ENCODE assay signal across 17 cellular contexts in the genomic region with DNA sequence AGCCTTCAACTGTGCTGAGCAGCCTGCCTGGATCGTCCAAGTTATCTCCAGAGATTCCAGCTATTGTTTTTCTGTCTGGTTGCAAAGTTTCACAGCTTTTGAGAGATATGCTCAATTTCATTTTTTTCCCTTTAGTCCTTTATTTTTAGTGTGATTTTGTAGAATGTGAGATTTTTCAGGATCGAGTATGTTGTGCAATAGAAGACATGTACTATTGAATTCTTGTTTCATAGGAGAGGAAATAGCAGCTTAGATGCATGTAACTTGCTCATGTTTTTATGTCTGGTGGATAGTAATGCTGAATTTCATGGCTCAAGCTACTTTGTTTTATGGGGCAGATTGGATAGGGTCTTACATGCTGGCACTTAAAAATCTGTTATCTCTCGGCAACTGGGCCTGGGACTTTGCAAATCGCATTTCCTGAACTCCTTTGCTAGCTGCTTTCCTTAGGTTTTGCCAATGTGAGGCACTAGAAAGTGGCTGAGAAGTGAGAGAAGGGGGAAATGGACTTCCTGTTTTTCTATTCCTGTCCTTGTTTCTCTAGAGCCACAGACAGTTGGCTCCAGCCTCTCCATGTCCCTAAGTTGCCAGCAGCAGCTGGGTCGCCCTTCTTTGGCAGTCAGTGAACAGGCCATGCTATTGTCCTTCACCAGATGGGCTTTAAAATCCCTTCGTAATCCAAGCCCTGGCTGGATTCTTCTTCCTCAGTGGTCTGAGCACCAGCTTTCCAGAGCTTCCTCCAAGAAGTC.
A peak's percentile ranks its signal among the peaks of the same experiment; 100 is the strongest.
DNase-seq lines count a peak whose midpoint lies in the region; ATAC-seq and TF ChIP-seq lines count a peak whose summit lies in the region.
"Had no signal": no experiment of that assay in that cellular context is flagged by ENCODE, and none has a peak within 500 bp of the region (broad histone marks: within the 10 kb centered on the region; RNA-seq: fewer than 3 reads in every experiment).

No MANE protein-coding gene starts in this region.

- BruUV-seq in IMR-90 (replicated peaks; lab: Mats Ljungman, UMichigan) (no TSS peak), PC-9 (replicated peaks; lab: Mats Ljungman, UMichigan) (no TSS peak)

- no peaks in the 10 kb centered on the region; the same call in 1 of the 2 replicates for H3F3A ChIP-seq in PC-9 (ENCODE audit: insufficient read depth, low read depth)

- H3K4me1 ChIP-seq in IMR-90 (ENCODE audit: control insufficient read depth, insufficient read depth, low read length): peaks cover 2% of the 10 kb centered on the region; the same call in 1 of the 2 replicates
- H3K4me1 ChIP-seq in PC-9 (replicated peaks; ENCODE audit: insufficient read depth): 0 out of 2 replicates have a peak, but pooled peaks cover 4% of the 10 kb centered on the region

- H4K8ac ChIP-seq in IMR-90 (ENCODE audit: low read depth in 2 of 2, low read length in 2 of 2): no peak overlapping the region

- no peaks in the 10 kb centered on the region for H4K20me1 ChIP-seq in IMR-90 (ENCODE audit: insufficient read depth, low read length)
- H4K20me1 ChIP-seq in PC-9 (ENCODE audit: insufficient read depth): no peaks in the 10 kb centered on the region

- POLR2A ChIA-PET in IMR-90 (lab: Charles Lee; ENCODE audit: unreplicated experiment) (interaction anchor here (0.6 kb wide), 1 partner anchor 122 kb away, joined by 10 read pairs; no protein-coding TSS in a partner anchor), PC-9 (lab: Charles Lee; ENCODE audit: unreplicated experiment) (interaction anchor here (0.5 kb wide), 1 partner anchor 255 kb away, joined by 6 read pairs; no protein-coding TSS in a partner anchor)

- H3K4me3 ChIP-seq in IMR-90 (ENCODE audit: insufficient read depth, low read depth, low read length): no peak overlapping the region
- no peak overlapping the region for H3K4me3 ChIP-seq in PC-9
- H3K4me3 ChIP-seq: cardiac muscle cell had no signal

- dilution Hi-C loops in IMR-90 (cut with HindIII; ENCODE audit: low sequenced_read_pairs, unreplicated experiment): no loop called here

- TF ChIP-seq CTCF in IMR-90 (conservative IDR thresholded peaks at IDR 0.05; ENCODE audit: low read depth, low read length) (no peak), PC-9 (conservative IDR thresholded peaks at IDR 0.05) (no peak)

- no peak overlapping the region for H2BK120ac ChIP-seq in IMR-90 (ENCODE audit: low read depth, low read length)

- H3K9me1 ChIP-seq in IMR-90 (ENCODE audit: insufficient read depth, low read length): no peaks in the 10 kb centered on the region

- H3K9me2 ChIP-seq in PC-9 (ENCODE audit: insufficient read depth): no peaks in the 10 kb centered on the region

- no peak overlapping the region for H2AK5ac ChIP-seq in IMR-90 (ENCODE audit: low read depth, low read length)

- CTCF ChIA-PET in IMR-90 (lab: Yijun Ruan, JAX): no interaction called here
- CTCF ChIA-PET in PC-9 (lab: Charles Lee): no interaction called here

- no peaks in the 10 kb centered on the region for H3K9me3 ChIP-seq in IMR-90 (ENCODE audit: control insufficient read depth, insufficient read depth, low read length)
- no peaks in the 10 kb centered on the region for H3K9me3 ChIP-seq in PC-9 (ENCODE audit: insufficient read depth, low read depth)
- H3K9me3 ChIP-seq: neutrophil had no signal

- no peak overlapping the region for H2AK9ac ChIP-seq in IMR-90 (replicated peaks; ENCODE audit: low read depth, low read length, poor library complexity)

- no peak overlapping the region for H2AFZ ChIP-seq in IMR-90 (replicated peaks; ENCODE audit: low read length, poor library complexity)
- no peak overlapping the region for H2AFZ ChIP-seq in PC-9

- no peak overlapping the region for H3K9ac ChIP-seq in IMR-90 (ENCODE audit: low read depth, low read length)

- H2BK20ac ChIP-seq in IMR-90 (ENCODE audit: low read depth, low read length): no peak overlapping the region

- WGBS in IMR-90 (ENCODE audit: extremely low coverage in 2 of 2, insufficient read length in 1 of 2), 2 experiments: 42% methylated on average over 3 of the region's 6 CpGs; no CpG with 5 or more reads in 1 of the 2 experiments

- TF ChIP-seq POLR2A in IMR-90 (IDR thresholded peaks at IDR 0.05; ENCODE audit: low read depth, low read length): no peak

- H3K18ac ChIP-seq in IMR-90 (ENCODE audit: low read depth, low read length): no peak overlapping the region

- H2BK5ac ChIP-seq in IMR-90 (ENCODE audit: low read depth, low read length, poor library complexity, severe bottlenecking): no peak overlapping the region

- H3K56ac ChIP-seq in IMR-90 (ENCODE audit: extremely low read depth, insufficient read depth, low read length): no peak overlapping the region

- in situ Hi-C loops in IMR-90 (cut with MboI; ENCODE audit: low sequenced_read_pairs): no loop called here

- H3K36me3 ChIP-seq in IMR-90 (ENCODE audit: control insufficient read depth, insufficient read depth, low read length) (no peaks in the 10 kb centered on the region), PC-9 (ENCODE audit: low read depth) (no peaks in the 10 kb centered on the region)
- H3K36me3 ChIP-seq: cardiac muscle cell, neutrophil had no signal

- no peak overlapping the region for H3K4ac ChIP-seq in IMR-90 (ENCODE audit: low read depth, low read length)

- H3K4me2 ChIP-seq in IMR-90 (ENCODE audit: low read depth, low read length) (no peak overlapping the region), PC-9 (no peak overlapping the region)

- H2BK15ac ChIP-seq in IMR-90 (ENCODE audit: low read depth, low read length): no peak overlapping the region

- H3K79me2 ChIP-seq in PC-9 (ENCODE audit: low read depth): no peaks in the 10 kb centered on the region

- no peak overlapping the region for H3K23ac ChIP-seq in IMR-90 (ENCODE audit: low read depth, low read length)

- H4K91ac ChIP-seq in IMR-90 (ENCODE audit: insufficient read depth, low read depth, low read length): no peak overlapping the region

- ATAC-seq in IMR-90 (ENCODE audit: low read depth): no peak
- ATAC-seq in sciatic nerve: peak; percentile 59
- no peak for ATAC-seq in HG02973 (IDR thresholded peaks at IDR 0.05; ENCODE audit: unreplicated experiment)
- ATAC-seq: SK-N-SH treated with all-trans-retinoic acid at 6 μM for 48 hours; stimulated activated memory B cell treated with anti-CD40 and anti-IgM and Interleukin-4, amounts not matched to agents 10 μg/mL and 1 μg/mL and 100 μg/mL, for 72 hours had no signal

- intact Hi-C loops in IMR-90 (cut with micrococcal nuclease) (no loop called here), sciatic nerve (cut with DNase I) (no loop called here), PC-9 (cut with micrococcal nuclease; ENCODE audit: unreplicated experiment) (no loop called here)

- H3K79me1 ChIP-seq in IMR-90 (ENCODE audit: low read depth in 1 of 2, low read length in 2 of 2): no peaks in the 10 kb centered on the region

- H3K27ac ChIP-seq in IMR-90 (ENCODE audit: insufficient read depth, low read length): no peak overlapping the region
- H3K27ac ChIP-seq in PC-9: no peak overlapping the region
- H3K27ac ChIP-seq: cardiac muscle cell, neutrophil had no signal

- DNase-seq in IMR-90 (no peak), RPMI8226 (peak; percentile 42), globus pallidus (ENCODE audit: low spot score) (peak; percentile 89), sciatic nerve (ENCODE audit: low spot score) (no peak), PC-9 (no peak), T-helper 2 cell (no peak)
- DNase-seq in effector CD8-positive, alpha-beta T cell (lab: John Stamatoyannopoulos, UW): no peak
- DNase-seq: activated CD4-positive, alpha-beta T cell treated with anti-CD3 and anti-CD28 coated beads, Interleukin-2, amount 50 U/mL, for 4 hours; activated effector memory CD4-positive, alpha-beta T cell treated with anti-CD3 and anti-CD28 coated beads, Interleukin-2, amount 50 U/mL, for 16 hours; CD4-positive, alpha-beta memory T cell; kidney; stimulated activated CD4-positive, alpha-beta T cell treated with anti-CD3 and anti-CD28 coated beads, Interleukin-1b, Interleukin-23, amount 100 ng/mL, for 48 hours had no signal

- TF ChIP-seq RAD21 in IMR-90 (IDR thresholded peaks at IDR 0.05; ENCODE audit: low read length): no peak

- no peak overlapping the region for H3K14ac ChIP-seq in IMR-90 (replicated peaks; ENCODE audit: low read depth, low read length)

- peaks cover 8% of the 10 kb centered on the region for H3K27me3 ChIP-seq in IMR-90 (ENCODE audit: control insufficient read depth, insufficient read depth, low read length)
- H3K27me3 ChIP-seq in PC-9 (ENCODE audit: insufficient read depth, low read depth): no peaks in the 10 kb centered on the region
- H3K27me3 ChIP-seq: cardiac muscle cell, neutrophil had no signal

- no peak overlapping the region for H4K5ac ChIP-seq in IMR-90 (ENCODE audit: low read depth, low read length)

TF ChIP-seq in IMR-90, 13 proteins besides CTCF, POLR2A, EP300 and RAD21:
- TF ChIP-seq CEBPB (IDR thresholded peaks at IDR 0.05; ENCODE audit: low read depth, low read length): peak; percentile 67
- no peak for TF ChIP-seq SMC3 (IDR thresholded peaks at IDR 0.05; ENCODE audit: low read depth, low read length)

Comparison
In these comparisons a context has a peak if more than half of its experiments do, and no peak if none do; other contexts are left out.
1. DNase-seq: peak in RPMI8226 (single experiment) and globus pallidus (single experiment); none in IMR-90 (single experiment), sciatic nerve (single experiment), PC-9 (0 of 2), T-helper 2 cell (0 of 5) and effector CD8-positive, alpha-beta T cell (single experiment).